In genomic region chr15:75661779-75662140, GRCh38 we compare ENCODE assay signal across 13 cellular contexts. TPM values are rescaled to one million over a fixed set of nuclear protein-coding genes. Genes with fewer than 3 reads are reported as not detected.
A peak's percentile ranks its signal among the peaks of the same experiment; 100 is the strongest.
DNase-seq lines count a peak whose midpoint lies in the region; ATAC-seq, FAIRE-seq and TF ChIP-seq lines count a peak whose summit lies in the region.
"Had no signal": no experiment of that assay in that cellular context is flagged by ENCODE, and none has a peak within 500 bp of the region (broad histone marks: within the 10 kb centered on the region; RNA-seq: fewer than 3 reads in every experiment).

No MANE protein-coding gene starts in this region.

- H3K4me3 Mint-ChIP-seq in activated T-helper 17 cell treated with anti-CD3 and anti-CD28 coated beads, Interleukin-2, amount 50 U/mL, for 72 hours = no peak overlapping the region
- H3K4me3 Mint-ChIP-seq: central memory CD8-positive, alpha-beta T cell had no signal

- H3K4me3 ChIP-seq in ACC112 (ENCODE audit: low read depth, low read length) (peak overlapping the region; percentile 43; the same call in 1 of the 2 replicates), adrenal gland (no peak overlapping the region), kidney (ENCODE audit: low read length in 2 of 2) (no peak overlapping the region), sigmoid colon (no peak overlapping the region)
- H3K4me3 ChIP-seq: HAP-1 had no signal

- no peak for ATAC-seq in activated T-helper 17 cell treated with anti-CD3 and anti-CD28 coated beads, Interleukin-2, amount 50 U/mL, for 72 hours (replicated peaks)

- no peaks in the 10 kb centered on the region for H3K36me3 Mint-ChIP-seq in activated T-helper 17 cell treated with anti-CD3 and anti-CD28 coated beads, Interleukin-2, amount 50 U/mL, for 72 hours (ENCODE audit: low read depth)

- peaks cover 41% of the 10 kb centered on the region for H3K4me1 ChIP-seq in ACC112 (ENCODE audit: control insufficient read depth, insufficient read depth, low read length, unreplicated experiment)
- peaks cover 0 to 17% of the 10 kb centered on the region in 2 donors for H3K4me1 ChIP-seq in adrenal gland (replicated peaks in 1 of 2)
- H3K4me1 ChIP-seq in kidney (ENCODE audit: control insufficient read depth in 1 of 2, insufficient read depth in 1 of 2, low read depth in 1 of 2, low read length in 2 of 2) = peaks cover 0 to 9% of the 10 kb centered on the region in 2 donors
- H3K4me1 ChIP-seq in sigmoid colon = peaks cover 0 to 44% (median 43%) of the 10 kb centered on the region in 4 donors
- H3K4me1 ChIP-seq: HAP-1 had no signal

- TF ChIP-seq EP300 in sigmoid colon (IDR thresholded peaks at IDR 0.05) = no peak

- TF ChIP-seq CTCF in adrenal gland (IDR thresholded peaks at IDR 0.05) (no peak), kidney (IDR thresholded peaks at IDR 0.05; ENCODE audit: borderline replicate concordance, extremely low read depth, insufficient read depth) (no peak), sigmoid colon (IDR thresholded peaks at IDR 0.05) (no peak)

- intact Hi-C loops in adrenal gland (cut with DNase I) (no loop called here), kidney (cut with DNase I) (no loop called here), sigmoid colon (cut with DNase I) (no loop called here)

- H3K9me3 Mint-ChIP-seq in activated T-helper 17 cell treated with anti-CD3 and anti-CD28 coated beads, Interleukin-2, amount 50 U/mL, for 72 hours = no peaks in the 10 kb centered on the region
- H3K9me3 Mint-ChIP-seq: central memory CD8-positive, alpha-beta T cell had no signal

- H3K9ac ChIP-seq in kidney (ENCODE audit: low read length in 2 of 2) = no peak overlapping the region

- H3K4me1 Mint-ChIP-seq in activated T-helper 17 cell treated with anti-CD3 and anti-CD28 coated beads, Interleukin-2, amount 50 U/mL, for 72 hours = no peaks in the 10 kb centered on the region
- H3K4me1 Mint-ChIP-seq: central memory CD8-positive, alpha-beta T cell had no signal

- no peak for FAIRE-seq in kidney (lab: Jason Lieb, UNC)

- H3K79me2 ChIP-seq in ACC112 (ENCODE audit: control insufficient read depth, insufficient read depth, low read length, unreplicated experiment) = peaks cover 23% of the 10 kb centered on the region

- no peak for DNase-seq in adrenal gland
- DNase-seq in kidney = no peak
- DNase-seq in sigmoid colon = no peak
- no peak for DNase-seq in RKO (ENCODE audit: low spot score)
- no peak for DNase-seq in KBM-7
- DNase-seq in dermis blood vessel endothelial cell = no peak
- DNase-seq: activated CD4-positive, alpha-beta T cell treated with anti-CD3 and anti-CD28 coated beads for 1 hour; activated effector memory CD4-positive, alpha-beta T cell treated with anti-CD3 and anti-CD28 coated beads, Interleukin-2, amount 50 U/mL, for 16 hours; NCI-H1417 had no signal

- no peaks in the 10 kb centered on the region for H3K27me3 Mint-ChIP-seq in activated T-helper 17 cell treated with anti-CD3 and anti-CD28 coated beads, Interleukin-2, amount 50 U/mL, for 72 hours
- H3K27me3 Mint-ChIP-seq: central memory CD8-positive, alpha-beta T cell had no signal

- no peak overlapping the region for H2AFZ ChIP-seq in ACC112 (ENCODE audit: low read length, unreplicated experiment)

- TF ChIP-seq POLR2A in adrenal gland (IDR thresholded peaks at IDR 0.05) (no peak), sigmoid colon (IDR thresholded peaks at IDR 0.05) (no peak)

- H3K9me3 ChIP-seq in adrenal gland (replicated peaks in 1 of 3) (no peaks in the 10 kb centered on the region), kidney (ENCODE audit: control insufficient read depth in 1 of 2, low read length in 2 of 2) (no peaks in the 10 kb centered on the region), sigmoid colon (no peaks in the 10 kb centered on the region)
- H3K9me3 ChIP-seq: HAP-1 had no signal

- no peaks in the 10 kb centered on the region for H3K27me3 ChIP-seq in ACC112 (ENCODE audit: insufficient read depth, low read length)
- H3K27me3 ChIP-seq in adrenal gland = no peaks in the 10 kb centered on the region
- no peaks in the 10 kb centered on the region for H3K27me3 ChIP-seq in sigmoid colon

- H3K27ac ChIP-seq in ACC112 (ENCODE audit: low read depth, low read length) = peak overlapping the region; percentile 99
- peak overlapping the region in 4 of 5 donors; percentile 40 to 85 (median 72) for H3K27ac ChIP-seq in adrenal gland
- peak overlapping the region; percentile 23 to 38 for H3K27ac ChIP-seq in kidney (ENCODE audit: low read depth in 2 of 2, low read length in 2 of 2)
- H3K27ac ChIP-seq in sigmoid colon = peak overlapping the region; percentile 79 to 90 (median 88)

- H3K36me3 ChIP-seq in ACC112 (ENCODE audit: insufficient read depth, low read length) (peaks cover 11% of the 10 kb centered on the region; the same call in 1 of the 2 replicates), adrenal gland (replicated peaks in 1 of 2) (peaks cover 0 to 18% of the 10 kb centered on the region in 2 donors), kidney (ENCODE audit: control insufficient read depth in 1 of 2, insufficient read depth in 2 of 2, low read length in 2 of 2) (peaks cover 2% of the 10 kb centered on the region in 2 donors), sigmoid colon (peaks cover 0 to 33% (median 16%) of the 10 kb centered on the region in 4 donors)

- 62 to 77% (median 70%) methylated on average over 3 of the region's 3 CpGs for WGBS in adrenal gland, 4 donors
- WGBS in sigmoid colon, 2 donors = 78 to 82% methylated on average over 3 of the region's 3 CpGs

- H3K27ac Mint-ChIP-seq in activated T-helper 17 cell treated with anti-CD3 and anti-CD28 coated beads, Interleukin-2, amount 50 U/mL, for 72 hours = no peak overlapping the region

- in situ Hi-C loops in KBM-7 (cut with MboI; ENCODE audit: low pct_unique_long_range_greater_than_20kb, low sequenced_read_pairs) = loop anchor here (25.0 kb wide), 1 partner anchor 649 kb away; the partner anchor contains the start of gene PPCDC

RNA-seq across cellular contexts. Expression of gene SNX33, which starts 14.0 kb away (rescaled TPM):
- total RNA-seq in adrenal gland (10 to 100 TPM; 15.3 to 41.4 (median 25.4) TPM), kidney (20.2 TPM), sigmoid colon (10 to 100 TPM; 20.1 to 32.7 (median 25.8) TPM), dermis blood vessel endothelial cell (13.8 and 19.1 TPM in 2 replicates)
- polyA plus RNA-seq in adrenal gland (10 to 100 TPM; 12.1 to 18.3 (median 12.9) TPM), kidney (ENCODE audit: insufficient read depth, low read depth, low replicate concordance) (14.2 TPM), sigmoid colon (10 to 100 TPM in 2 of 3 donors, 1 to 10 TPM in 1; 9.0 to 20.9 (median 12.7) TPM)
- total RNA-seq in activated T-helper 17 cell treated with anti-CD3 and anti-CD28 coated beads, Interleukin-2, amount 50 U/mL, for 72 hours = 10 to 100 TPM in 1 of 2 donors, 1 to 10 TPM in 1; 2.6 to 12.1 TPM

RNA-seq across cellular contexts. Expression of gene IMP3, which starts 21.7 kb away (rescaled TPM):
- total RNA-seq in adrenal gland (100 to 1,000 TPM in 5 of 8 donors, 10 to 100 TPM in 3; 74.9 to 161 (median 138) TPM), kidney (52.0 TPM), sigmoid colon (100 to 1,000 TPM in 1 of 4 donors, 10 to 100 TPM in 3; 55.4 to 117 (median 84.3) TPM), dermis blood vessel endothelial cell (81.7 and 138 TPM in 2 replicates)
- polyA plus RNA-seq in adrenal gland (10 to 100 TPM; 49.8 to 74.8 (median 64.0) TPM), kidney (ENCODE audit: insufficient read depth, low read depth, low replicate concordance) (95.0 TPM), sigmoid colon (10 to 100 TPM; 58.3 to 94.1 (median 62.0) TPM)
- 100 to 1,000 TPM in 1 of 2 donors, 10 to 100 TPM in 1; 98.3 to 113 TPM for total RNA-seq in activated T-helper 17 cell treated with anti-CD3 and anti-CD28 coated beads, Interleukin-2, amount 50 U/mL, for 72 hours

RNA-seq across cellular contexts. Expression of gene SNUPN, which starts 36.2 kb away (rescaled TPM):
- total RNA-seq in adrenal gland (10 to 100 TPM; 18.5 to 40.8 (median 25.1) TPM), kidney (24.1 TPM), sigmoid colon (10 to 100 TPM; 15.3 to 28.6 (median 21.9) TPM), dermis blood vessel endothelial cell (23.6 and 25.2 TPM in 2 replicates)
- polyA plus RNA-seq in adrenal gland (10 to 100 TPM; 13.5 to 21.8 (median 16.7) TPM), kidney (ENCODE audit: insufficient read depth, low read depth, low replicate concordance) (37.4 TPM), sigmoid colon (10 to 100 TPM; 20.4 to 25.0 (median 20.8) TPM)
- 10 to 100 TPM; 26.0 to 34.8 TPM for total RNA-seq in activated T-helper 17 cell treated with anti-CD3 and anti-CD28 coated beads, Interleukin-2, amount 50 U/mL, for 72 hours

RNA-seq across cellular contexts. Expression of gene CSPG4, which starts 50.9 kb away (rescaled TPM):
- total RNA-seq in adrenal gland = 1 to 10 TPM; 1.3 to 6.3 (median 2.5) TPM
- polyA plus RNA-seq in adrenal gland = 1 to 10 TPM in 2 of 3 donors, under 1 TPM in 1; 0.55 to 6.6 (median 4.3) TPM
- total RNA-seq in kidney = 30.7 TPM
- polyA plus RNA-seq in kidney (ENCODE audit: insufficient read depth, low read depth, low replicate concordance) = 4.4 TPM
- 100 to 1,000 TPM in 2 of 4 donors, 10 to 100 TPM in 2; 45.7 to 151 (median 93.9) TPM for total RNA-seq in sigmoid colon
- 1 to 10 TPM in 1 of 3 donors, under 1 TPM in 2; 0.23 to 8.4 (median 0.60) TPM for polyA plus RNA-seq in sigmoid colon
- under 1 TPM in 1 of 2 donors, not detected in 1; 0.02 TPM for total RNA-seq in activated T-helper 17 cell treated with anti-CD3 and anti-CD28 coated beads, Interleukin-2, amount 50 U/mL, for 72 hours
- total RNA-seq in dermis blood vessel endothelial cell = 0.19 and 0.68 TPM in 2 replicates

Comparison
In these comparisons a context has a peak if more than half of its experiments do, and no peak if none do; other contexts are left out.
1. H3K27ac ChIP-seq: peak in every context shown above with its lines; median percentile 99 in ACC112; 88 in sigmoid colon; 72 in adrenal gland; 30 in kidney.